Comparison of ENCODE assay signal across 8 cellular contexts in the genomic region with DNA sequence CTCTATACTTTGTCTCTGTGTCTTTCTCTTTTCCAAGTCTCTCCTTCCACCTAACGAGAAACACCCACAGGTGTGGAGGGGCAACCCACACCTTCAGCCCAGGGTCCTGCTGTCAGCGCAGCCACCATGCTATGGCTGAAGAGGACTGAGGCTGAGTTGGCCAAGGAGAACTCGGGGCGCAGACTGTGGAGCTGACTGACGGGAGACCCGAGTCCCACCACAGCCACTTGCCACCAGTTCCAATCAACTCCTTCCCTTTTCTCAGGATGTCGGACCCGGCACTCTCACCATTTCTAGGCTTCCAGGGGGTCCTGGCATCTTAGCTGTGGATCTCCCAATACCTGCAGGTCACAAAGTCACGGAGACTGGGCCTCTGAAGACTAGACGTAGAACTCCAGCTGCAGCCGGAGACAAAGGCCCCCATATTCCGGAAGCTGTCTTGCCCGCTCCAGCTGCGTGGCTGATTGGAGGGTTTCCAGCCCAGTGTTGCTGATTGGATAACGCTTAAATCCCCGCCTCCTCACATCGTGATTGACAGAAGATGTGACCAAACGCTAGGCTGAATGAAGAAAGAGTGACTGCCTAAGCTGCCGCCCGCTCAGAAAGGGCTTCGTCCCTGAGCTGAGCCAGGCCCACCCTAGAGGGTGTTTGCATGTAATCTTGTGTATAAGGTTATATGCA.
DNase-seq lines count a peak whose midpoint lies in the region; ATAC-seq and TF ChIP-seq lines count a peak whose summit lies in the region.

No MANE protein-coding gene starts in this region.

- H3K4me3 ChIP-seq in upper lobe of right lung, result peak overlapping the region; percentile 53

- no peaks in the 10 kb centered on the region for H3K9me3 ChIP-seq in upper lobe of right lung

- ATAC-seq in upper lobe of right lung (peak; percentile 98), GM18868 (IDR thresholded peaks at IDR 0.05; ENCODE audit: unreplicated experiment) (no peak), HG02623 (IDR thresholded peaks at IDR 0.05; ENCODE audit: unreplicated experiment) (no peak)

- intact Hi-C loops in upper lobe of right lung (cut with DNase I), result no loop called here

- peak overlapping the region; percentile 79 for H3K27ac ChIP-seq in upper lobe of right lung

- TF ChIP-seq CTCF in GM10248 (IDR thresholded peaks at IDR 0.05; ENCODE audit: control extremely low read depth, extremely low read depth, low read depth, missing control alignments) (no peak), upper lobe of right lung (IDR thresholded peaks at IDR 0.05) (no peak)

- DNase-seq in GM10248 (ENCODE audit: extremely low spot score), result peak; percentile 43
- peak; percentile 98 for DNase-seq in NCI-H774 (lab: John Stamatoyannopoulos, UW)
- peak; percentile 23 for DNase-seq in activated gamma-delta T cell (lab: John Stamatoyannopoulos, UW)
- DNase-seq in globus pallidus (ENCODE audit: low spot score), result peak; percentile 90
- peak; percentile 91 for DNase-seq in renal cortical epithelial cell (ENCODE audit: low read depth)
- peak; percentile 85 for DNase-seq in upper lobe of right lung

- H3K36me3 ChIP-seq in upper lobe of right lung, result no peaks in the 10 kb centered on the region

- no peaks in the 10 kb centered on the region for H3K27me3 ChIP-seq in upper lobe of right lung

- H3K4me1 ChIP-seq in upper lobe of right lung, result peaks cover 3% of the 10 kb centered on the region

- CTCF ChIA-PET in GM10248 (lab: Yijun Ruan, JAX), result no interaction called here

- POLR2A ChIA-PET in GM10248 (lab: Yijun Ruan, JAX), result interaction anchor here (0.6 to 1.0 kb wide), 4 partner anchors 63 to 1149 kb away, joined by 3 to 8 read pairs (median 3); partner anchors contain the start of gene ZNF429

Comparison
In these comparisons a context has a peak if more than half of its experiments do, and no peak if none do; other contexts are left out.
1. DNase-seq: peak in every context shown above with its lines; median percentile 98 in NCI-H774; 91 in renal cortical epithelial cell; 90 in globus pallidus; 85 in upper lobe of right lung; 43 in GM10248; 23 in activated gamma-delta T cell.